In the genomic region with DNA sequence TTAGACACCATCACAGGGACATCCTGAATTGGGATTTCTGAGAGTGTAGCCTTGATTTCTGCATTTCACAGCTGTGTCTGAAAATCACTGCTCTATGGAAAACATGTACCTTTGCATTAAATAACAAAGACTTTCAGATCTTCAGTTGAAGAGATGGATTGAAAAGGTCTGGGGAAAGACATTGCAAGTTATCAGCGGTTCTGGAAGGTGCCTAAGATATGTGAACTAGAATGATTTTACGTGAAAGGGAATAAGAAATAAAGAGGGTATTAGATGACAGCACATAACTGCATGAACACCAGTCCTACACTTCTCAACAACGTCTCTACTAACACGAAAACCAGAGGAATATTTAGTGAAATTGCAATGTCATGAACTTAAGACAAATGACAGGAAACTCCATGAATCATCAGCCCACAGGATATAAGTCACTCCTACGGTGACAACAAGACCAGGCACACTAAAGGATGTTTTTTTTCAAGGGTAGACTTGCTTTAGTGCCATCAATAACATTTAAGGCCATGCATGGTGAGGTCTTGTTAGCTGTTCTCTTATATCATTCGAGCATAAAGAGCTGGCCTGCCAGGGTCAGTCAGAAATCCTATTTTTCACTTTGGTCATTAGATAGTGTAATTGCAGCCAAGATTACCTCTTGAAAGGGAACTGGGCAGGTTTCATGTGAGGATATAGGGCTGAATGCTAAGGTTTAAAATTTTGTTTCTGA, we compare ENCODE assay signal across 1 cellular context.
TF ChIP-seq lines count a peak whose summit lies in the region.

No MANE protein-coding gene starts in this region.

TF ChIP-seq in K562, 482 proteins besides CTCF, POLR2A, EP300 and RAD21 (continued from another document):
- TF ChIP-seq, protein P1, sequence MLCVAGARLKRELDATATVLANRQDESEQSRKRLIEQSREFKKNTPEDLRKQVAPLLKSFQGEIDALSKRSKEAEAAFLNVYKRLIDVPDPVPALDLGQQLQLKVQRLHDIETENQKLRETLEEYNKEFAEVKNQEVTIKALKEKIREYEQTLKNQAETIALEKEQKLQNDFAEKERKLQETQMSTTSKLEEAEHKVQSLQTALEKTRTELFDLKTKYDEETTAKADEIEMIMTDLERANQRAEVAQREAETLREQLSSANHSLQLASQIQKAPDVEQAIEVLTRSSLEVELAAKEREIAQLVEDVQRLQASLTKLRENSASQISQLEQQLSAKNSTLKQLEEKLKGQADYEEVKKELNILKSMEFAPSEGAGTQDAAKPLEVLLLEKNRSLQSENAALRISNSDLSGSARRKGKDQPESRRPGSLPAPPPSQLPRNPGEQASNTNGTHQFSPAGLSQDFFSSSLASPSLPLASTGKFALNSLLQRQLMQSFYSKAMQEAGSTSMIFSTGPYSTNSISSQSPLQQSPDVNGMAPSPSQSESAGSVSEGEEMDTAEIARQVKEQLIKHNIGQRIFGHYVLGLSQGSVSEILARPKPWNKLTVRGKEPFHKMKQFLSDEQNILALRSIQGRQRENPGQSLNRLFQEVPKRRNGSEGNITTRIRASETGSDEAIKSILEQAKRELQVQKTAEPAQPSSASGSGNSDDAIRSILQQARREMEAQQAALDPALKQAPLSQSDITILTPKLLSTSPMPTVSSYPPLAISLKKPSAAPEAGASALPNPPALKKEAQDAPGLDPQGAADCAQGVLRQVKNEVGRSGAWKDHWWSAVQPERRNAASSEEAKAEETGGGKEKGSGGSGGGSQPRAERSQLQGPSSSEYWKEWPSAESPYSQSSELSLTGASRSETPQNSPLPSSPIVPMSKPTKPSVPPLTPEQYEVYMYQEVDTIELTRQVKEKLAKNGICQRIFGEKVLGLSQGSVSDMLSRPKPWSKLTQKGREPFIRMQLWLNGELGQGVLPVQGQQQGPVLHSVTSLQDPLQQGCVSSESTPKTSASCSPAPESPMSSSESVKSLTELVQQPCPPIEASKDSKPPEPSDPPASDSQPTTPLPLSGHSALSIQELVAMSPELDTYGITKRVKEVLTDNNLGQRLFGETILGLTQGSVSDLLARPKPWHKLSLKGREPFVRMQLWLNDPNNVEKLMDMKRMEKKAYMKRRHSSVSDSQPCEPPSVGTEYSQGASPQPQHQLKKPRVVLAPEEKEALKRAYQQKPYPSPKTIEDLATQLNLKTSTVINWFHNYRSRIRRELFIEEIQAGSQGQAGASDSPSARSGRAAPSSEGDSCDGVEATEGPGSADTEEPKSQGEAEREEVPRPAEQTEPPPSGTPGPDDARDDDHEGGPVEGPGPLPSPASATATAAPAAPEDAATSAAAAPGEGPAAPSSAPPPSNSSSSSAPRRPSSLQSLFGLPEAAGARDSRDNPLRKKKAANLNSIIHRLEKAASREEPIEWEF (CRISPR knock-in tag; IDR thresholded peaks at IDR 0.05): no peak
- TF ChIP-seq PML (IDR thresholded peaks at IDR 0.05; ENCODE audit: low read length) (peak; percentile 45; the same call in 1 of the 2 replicates), IRF2 (CRISPR knock-in tag; IDR thresholded peaks at IDR 0.05) (no peak), ZKSCAN8 (CRISPR knock-in tag; IDR thresholded peaks at IDR 0.05) (peak; percentile 84), MAFG (tag; conservative IDR thresholded peaks at IDR 0.05) (peak; percentile 99), ARID2 (IDR thresholded peaks at IDR 0.05) (no peak), PHF20 (IDR thresholded peaks at IDR 0.05; ENCODE audit: partially characterized antibody) (no peak), TBL1XR1 (IDR thresholded peaks at IDR 0.05; ENCODE audit: low read length in 2 of 2) (peak in 1 of 2 experiments; percentile 90; a peak in 2 of 4 replicates)
